8 cellular contexts compared by ENCODE assay signal in the genomic region with DNA sequence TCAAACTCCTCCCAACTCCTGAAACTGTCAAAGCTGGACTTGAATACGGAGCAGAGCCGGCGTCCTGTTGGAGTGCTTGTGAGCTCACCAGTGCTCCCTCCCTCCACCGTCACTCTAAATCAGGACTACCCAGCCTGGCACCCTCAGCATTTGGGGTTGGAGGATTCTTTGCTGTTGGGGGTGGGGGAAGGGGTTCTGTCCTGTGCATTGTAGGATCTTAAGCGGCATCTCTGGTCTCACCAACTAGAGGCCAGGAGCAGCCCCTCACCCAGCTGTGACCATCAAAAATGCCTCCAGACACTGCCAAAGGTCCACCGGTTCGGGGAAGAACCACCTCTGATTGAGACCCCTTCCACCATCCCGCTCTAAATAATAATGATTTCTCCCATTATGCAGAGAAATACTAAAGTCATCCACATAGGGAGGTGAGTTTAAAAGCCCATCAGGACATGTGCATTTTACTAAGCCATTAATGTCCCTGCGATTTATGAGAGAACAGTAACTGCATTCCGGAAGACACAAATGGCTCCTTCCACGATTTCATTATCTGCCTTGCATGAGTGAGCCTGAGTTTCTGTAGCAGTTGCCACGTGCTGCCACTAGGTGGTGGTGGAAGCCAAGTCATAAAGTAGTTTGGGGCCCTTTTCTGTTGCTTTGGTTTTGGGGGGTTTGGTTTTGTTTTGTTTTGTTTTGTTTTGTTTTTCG. TPM values are rescaled to one million over a fixed set of nuclear protein-coding genes. Genes with fewer than 3 reads are reported as not detected.
A peak's percentile ranks its signal among the peaks of the same experiment; 100 is the strongest.
DNase-seq lines count a peak whose midpoint lies in the region; ATAC-seq, FAIRE-seq and TF ChIP-seq lines count a peak whose summit lies in the region.

No MANE protein-coding gene starts in this region.

- H3K4me3 ChIP-seq in K562: no peak overlapping the region

- no peak overlapping the region for H2AFZ ChIP-seq in K562 (ENCODE audit: low read depth, low read length)

- intact Hi-C loops in K562 (cut with micrococcal nuclease): loop anchor here (10.0 kb wide), 1 partner anchor 1051 kb away; the partner anchor contains the start of gene ZNF329

- peak overlapping the region in 3 of 5 donors; percentile 1 to 65 (median 16) for H3K4me3 Mint-ChIP-seq in immature natural killer cell

- POLR2A ChIA-PET in K562 (lab: Yijun Ruan, JAX): no interaction called here

- peak; percentile 57 to 78 for TF ChIP-seq RAD21 in K562 (CRISPR knock-in tag; conservative IDR thresholded peaks at IDR 0.05 in 1 of 2, IDR thresholded peaks at IDR 0.05 in 1 of 2)

- CTCF ChIA-PET in K562 (lab: Yijun Ruan, JAX; ENCODE audit: low intra/inter-chr PET ratio): no interaction called here

- no peaks in the 10 kb centered on the region; a peak in 2 of 5 replicates for H3K4me1 ChIP-seq in K562 (replicated peaks in 1 of 2; ENCODE audit: control insufficient read depth in 2 of 2, insufficient read depth in 2 of 2, low read length in 2 of 2)

- no peaks in the 10 kb centered on the region for H3K9me3 ChIP-seq in K562 (replicated peaks; ENCODE audit: control insufficient read depth, insufficient read depth, low read depth, low read length)

- 9% methylated on average over 13 of the region's 13 CpGs for WGBS in K562 (ENCODE audit: insufficient coverage, low coverage, missing lambda C conversion rate)

- peak overlapping the region in 1 of 6 donors; percentile 30 for H3K27ac Mint-ChIP-seq in immature natural killer cell

- DNase-seq in ELR (ENCODE audit: low read depth) (peak; percentile 71), M059J (ENCODE audit: low read depth) (peak; percentile 56), K562 (ENCODE audit: extremely low read depth in 1 of 4, low spot score in 3 of 4) (peak; percentile 54 to 63 (median 56)), immature natural killer cell (peak; percentile 58 to 61 (median 61))
- peak; percentile 23 to 41 (median 27) for DNase-seq in stimulated activated CD4-positive, alpha-beta T cell treated with anti-CD3 and anti-CD28 coated beads, Interleukin-12 subunit alpha, Interleukin-12 subunit beta, amount 100 ng/mL, for 48 hours (ENCODE audit: low read depth in 2 of 3, low spot score in 1 of 3)

- H3K4me2 ChIP-seq in K562 (ENCODE audit: insufficient read depth, low read length): no peak overlapping the region; the same call in 1 of the 2 replicates

- H4K20me1 ChIP-seq in K562 (replicated peaks; ENCODE audit: control insufficient read depth, insufficient read depth, low read length): no peaks in the 10 kb centered on the region

- H3K27me3 ChIP-seq in K562 (ENCODE audit: control insufficient read depth in 2 of 2, insufficient read depth in 2 of 2, low read length in 2 of 2): no peaks in the 10 kb centered on the region

- BruUV-seq in K562 (replicated peaks; lab: Mats Ljungman, UMichigan): no TSS peak

- peaks cover 2 to 10% (median 5%) of the 10 kb centered on the region in 3 donors for H3K27me3 Mint-ChIP-seq in immature natural killer cell (ENCODE audit: low read depth in 3 of 3)

- H3K9ac ChIP-seq in K562 (ENCODE audit: insufficient read depth in 1 of 2, low read depth in 2 of 2, low read length in 2 of 2): no peak overlapping the region

- no peaks in the 10 kb centered on the region for H3K36me3 ChIP-seq in K562 (ENCODE audit: control insufficient read depth, insufficient read depth, low read length)

- peak; percentile 66 to 81 (median 76) for TF ChIP-seq CTCF in K562 (IDR thresholded peaks at IDR 0.05 in 2 of 3, conservative IDR thresholded peaks at IDR 0.05 in 1 of 3; ENCODE audit: insufficient read depth in 2 of 3, low read depth in 1 of 3, low read length in 3 of 3)

- peaks cover 7 to 12% of the 10 kb centered on the region in 2 donors for H3K4me1 Mint-ChIP-seq in immature natural killer cell

- in situ Hi-C loops in K562 (cut with MboI): no loop called here

- no peaks in the 10 kb centered on the region for H3K79me2 ChIP-seq in K562 (ENCODE audit: control insufficient read depth, insufficient read depth, low read length)

- H3K9me3 Mint-ChIP-seq in immature natural killer cell: peaks cover 0 to 18% (median 6%) of the 10 kb centered on the region in 6 donors

- H3K9me1 ChIP-seq in K562 (ENCODE audit: control insufficient read depth, insufficient read depth, low read length): no peaks in the 10 kb centered on the region

- no peaks in the 10 kb centered on the region for H3K36me3 Mint-ChIP-seq in immature natural killer cell

- no peak for TF ChIP-seq EP300 in K562 (IDR thresholded peaks at IDR 0.05; ENCODE audit: low read length)

- peak; percentile 67; the same call in 2 of the 3 replicates for ATAC-seq in K562
- ATAC-seq in GM18520 (IDR thresholded peaks at IDR 0.05; ENCODE audit: unreplicated experiment): no peak
- ATAC-seq in HG03442 (IDR thresholded peaks at IDR 0.05; ENCODE audit: unreplicated experiment): no peak

- H3K27ac ChIP-seq in K562 (ENCODE audit: extremely low read depth, low read depth, low read length): no peak overlapping the region

- no peak for TF ChIP-seq POLR2A in K562 (conservative IDR thresholded peaks at IDR 0.05)

- FAIRE-seq in TTC549 (lab: Jason Lieb, UNC) (peak; percentile 63), K562 (lab: Jason Lieb, UNC) (peak; percentile 87)

TF ChIP-seq in K562, 482 proteins besides CTCF, POLR2A, EP300 and RAD21 (continues in another document):
- TF ChIP-seq STAG1 (CRISPR knock-in tag; IDR thresholded peaks at IDR 0.05; ENCODE audit: borderline replicate concordance) (peak; percentile 32; the same call in 1 of the 2 replicates), FUS (optimal IDR thresholded peaks at IDR 0.05; ENCODE audit: low read depth, low read length) (no peak), KAT8 (IDR thresholded peaks at IDR 0.05; ENCODE audit: low read depth) (no peak), CREB3 (tag; conservative IDR thresholded peaks at IDR 0.05; ENCODE audit: low read depth) (no peak), CC2D1A (IDR thresholded peaks at IDR 0.05) (0 out of 2 replicates have a peak, but pooled peaks have one; percentile 37)
- TF ChIP-seq, protein P1, sequence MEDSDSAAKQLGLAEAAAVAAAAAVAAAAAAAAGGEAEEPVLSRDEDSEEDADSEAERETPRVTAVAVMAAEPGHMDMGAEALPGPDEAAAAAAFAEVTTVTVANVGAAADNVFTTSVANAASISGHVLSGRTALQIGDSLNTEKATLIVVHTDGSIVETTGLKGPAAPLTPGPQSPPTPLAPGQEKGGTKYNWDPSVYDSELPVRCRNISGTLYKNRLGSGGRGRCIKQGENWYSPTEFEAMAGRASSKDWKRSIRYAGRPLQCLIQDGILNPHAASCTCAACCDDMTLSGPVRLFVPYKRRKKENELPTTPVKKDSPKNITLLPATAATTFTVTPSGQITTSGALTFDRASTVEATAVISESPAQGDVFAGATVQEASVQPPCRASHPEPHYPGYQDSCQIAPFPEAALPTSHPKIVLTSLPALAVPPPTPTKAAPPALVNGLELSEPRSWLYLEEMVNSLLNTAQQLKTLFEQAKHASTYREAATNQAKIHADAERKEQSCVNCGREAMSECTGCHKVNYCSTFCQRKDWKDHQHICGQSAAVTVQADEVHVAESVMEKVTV (CRISPR knock-in tag; IDR thresholded peaks at IDR 0.05): peak; percentile 32; the same call in 1 of the 2 replicates

RNA-seq across cellular contexts. Expression of gene USP29, which starts 16.1 kb away (rescaled TPM):
- not detected in 2 replicates for total RNA-seq in M059J (2014; rRNA removed; shearing (Covaris generic))
- total RNA-seq in K562 (2011; cell fraction: chromatin; rRNA removed; ENCODE audit: low replicate concordance): not detected in 2 replicates
- total RNA-seq in K562 (2011; cell fraction: nucleolus; rRNA removed): not detected in 2 replicates
- total RNA-seq in K562 (2011; cell fraction: nucleoplasm; rRNA removed): not detected in 2 replicates
- total RNA-seq in K562 (2014; rRNA removed) (not detected in 2 replicates), K562 (2014; rRNA removed; fragmentation: Illumina TruSeq; extraction: Trizol) (not detected in 2 replicates), K562 (2015; rRNA removed; fragmentation: Illumina TruSeq; extraction: Trizol) (not detected in 2 replicates), K562 (2021) (not detected in 2 replicates)
- polyA plus RNA-seq in K562 (2011; rRNA removed) (not detected in 2 replicates), K562 (2014; fragmentation: Illumina TruSeq; extraction: Trizol) (not detected in 2 replicates), K562 (2014; fragmentation: Nextera tagmentation; extraction: Ambion mirVana) (not detected), K562 (2014; rRNA removed) (not detected in 2 replicates), immature natural killer cell (not detected)
- polyA plus RNA-seq in K562 (2011; cell fraction: cytosol; rRNA removed): not detected in 2 replicates
- not detected in 2 replicates for polyA plus RNA-seq in K562 (2011; cell fraction: nucleus; rRNA removed)
- polyA plus RNA-seq in K562 (2012): not detected in 2 replicates
- polyA minus RNA-seq in K562 (2011; rRNA and poly(A)+ RNA removed): not detected in 2 replicates
- not detected in 2 replicates for polyA minus RNA-seq in K562 (2011; cell fraction: cytosol; rRNA and poly(A)+ RNA removed)
- polyA minus RNA-seq in K562 (2011; cell fraction: nucleus; rRNA and poly(A)+ RNA removed): not detected in 2 replicates

RNA-seq across cellular contexts. Expression of gene ZIM3, which starts 41.3 kb away (rescaled TPM):
- not detected in 2 replicates for total RNA-seq in M059J (2014; rRNA removed; shearing (Covaris generic))
- total RNA-seq in K562 (2011; cell fraction: chromatin; rRNA removed; ENCODE audit: low replicate concordance): not detected in 2 replicates
- not detected in 2 replicates for total RNA-seq in K562 (2011; cell fraction: nucleolus; rRNA removed)
- not detected in 2 replicates for total RNA-seq in K562 (2011; cell fraction: nucleoplasm; rRNA removed)
- total RNA-seq in K562 (2014; rRNA removed): not detected in 2 replicates
- total RNA-seq in K562 (2014; rRNA removed; fragmentation: Illumina TruSeq; extraction: Trizol): not detected in 2 replicates
- total RNA-seq in K562 (2015; rRNA removed; fragmentation: Illumina TruSeq; extraction: Trizol): not detected in 2 replicates
- not detected in 2 replicates for total RNA-seq in K562 (2021)
- polyA plus RNA-seq in K562 (2011; rRNA removed): not detected in 2 replicates
- not detected in 2 replicates for polyA plus RNA-seq in K562 (2011; cell fraction: cytosol; rRNA removed)
- not detected in 2 replicates for polyA plus RNA-seq in K562 (2011; cell fraction: nucleus; rRNA removed)
- polyA plus RNA-seq in K562 (2012): not detected in 2 replicates
- polyA plus RNA-seq in K562 (2014; fragmentation: Illumina TruSeq; extraction: Trizol): not detected in 2 replicates
- polyA plus RNA-seq in K562 (2014; fragmentation: Nextera tagmentation; extraction: Ambion mirVana): not detected
- polyA plus RNA-seq in K562 (2014; rRNA removed): not detected in 2 replicates
- polyA minus RNA-seq in K562 (2011; rRNA and poly(A)+ RNA removed): not detected in 2 replicates
- polyA minus RNA-seq in K562 (2011; cell fraction: cytosol; rRNA and poly(A)+ RNA removed): not detected in 2 replicates
- polyA minus RNA-seq in K562 (2011; cell fraction: nucleus; rRNA and poly(A)+ RNA removed): not detected in 2 replicates
- not detected for polyA plus RNA-seq in immature natural killer cell
